1 cellular context compared by ENCODE assay signal in genomic region chr4:148847544-148847943, GRCh38.
TF ChIP-seq lines count a peak whose summit lies in the region.

No MANE protein-coding gene starts in this region.

TF ChIP-seq in IMR-90, 13 proteins besides CTCF, POLR2A, EP300 and RAD21 (continued from another document):
- TF ChIP-seq SMC3 (IDR thresholded peaks at IDR 0.05; ENCODE audit: low read depth, low read length): no peak
- TF ChIP-seq MAZ (IDR thresholded peaks at IDR 0.05; ENCODE audit: borderline replicate concordance, low read depth, low read length): no peak
- TF ChIP-seq CEBPB (IDR thresholded peaks at IDR 0.05; ENCODE audit: low read depth, low read length): no peak
